Comparison of ENCODE assay signal across 8 cellular contexts in the genomic region with DNA sequence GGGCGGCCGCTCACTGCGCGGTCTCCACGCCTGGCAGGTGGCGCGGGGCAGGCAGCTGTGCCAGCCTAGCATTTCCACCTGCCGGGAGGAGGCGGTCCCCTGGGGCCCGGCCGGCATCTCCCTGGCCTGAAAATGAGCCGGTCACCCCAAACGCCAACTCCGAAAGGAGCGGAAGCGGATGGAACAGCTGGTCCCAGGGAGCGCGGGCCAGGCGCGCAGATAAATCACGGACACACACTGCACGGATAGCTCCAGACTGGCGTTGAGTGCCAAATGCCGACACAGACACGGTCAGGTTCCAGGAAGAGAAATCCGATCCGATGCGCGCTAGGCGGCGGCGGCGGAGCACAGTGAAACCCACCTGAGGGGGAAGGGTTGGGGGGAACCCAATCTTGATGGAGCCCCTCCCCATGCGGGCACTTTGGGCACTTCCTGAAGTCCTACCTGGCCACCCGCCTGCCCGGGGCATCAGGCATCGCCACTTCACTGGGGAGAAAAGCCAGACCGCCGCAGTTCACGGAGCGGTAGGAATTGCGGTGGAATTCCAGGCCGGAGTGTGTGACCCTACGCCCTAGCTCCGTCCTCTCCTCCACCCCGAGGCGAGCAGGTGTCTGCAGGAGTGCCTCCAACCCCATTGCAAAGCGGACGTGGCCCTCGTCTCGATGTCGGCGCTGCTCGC. TPM values are rescaled to one million over a fixed set of nuclear protein-coding genes. Genes with fewer than 3 reads are reported as not detected.
DNase-seq lines count a peak whose midpoint lies in the region; ATAC-seq and TF ChIP-seq lines count a peak whose summit lies in the region.

No MANE protein-coding gene starts in this region.

- H3K4me1 ChIP-seq in HCT116 (ENCODE audit: control insufficient read depth in 1 of 2, insufficient read depth in 2 of 2, low read length in 2 of 2) (peaks cover 0 to 12% of the 10 kb centered on the region in 2 experiments; a peak in 2 of 4 replicates), iPS-15b (ENCODE audit: control insufficient read depth, insufficient read depth, low read length) (no peaks in the 10 kb centered on the region), skeletal muscle satellite cell (ENCODE audit: control insufficient read depth, insufficient read depth, low read length) (peaks cover 13% of the 10 kb centered on the region)

- intact Hi-C loops in HCT116 (cut with micrococcal nuclease) (no loop called here), activated B cell treated with CpG ODN at 0.5 μM for 24 hours (cut with micrococcal nuclease) (no loop called here)

- H3K79me2 ChIP-seq in HCT116 (ENCODE audit: insufficient read depth, low read length), result no peaks in the 10 kb centered on the region

- H3K4me3 ChIP-seq in HCT116 (replicated peaks in 1 of 2; ENCODE audit: low read depth in 1 of 2, low read length in 2 of 2) (peak overlapping the region; percentile 24 to 54), iPS-15b (ENCODE audit: low read depth, low read length) (peak overlapping the region; percentile 67), skeletal muscle satellite cell (ENCODE audit: low read length) (peak overlapping the region; percentile 56)

- H3K9me3 ChIP-seq in HCT116 (ENCODE audit: control insufficient read depth in 1 of 2, insufficient read depth in 1 of 2, low read depth in 1 of 2, low read length in 2 of 2) (no peaks in the 10 kb centered on the region), iPS-15b (ENCODE audit: control insufficient read depth, insufficient read depth, low read length) (no peaks in the 10 kb centered on the region), skeletal muscle satellite cell (replicated peaks; ENCODE audit: low read length) (no peaks in the 10 kb centered on the region)

- no peaks in the 10 kb centered on the region for H4K20me1 ChIP-seq in HCT116 (ENCODE audit: insufficient read depth)

- H3K27me3 ChIP-seq in HCT116 (ENCODE audit: insufficient read depth, low read length), result no peaks in the 10 kb centered on the region
- H3K27me3 ChIP-seq in iPS-15b (ENCODE audit: control insufficient read depth, insufficient read depth, low read length), result peaks cover 60% of the 10 kb centered on the region
- peaks cover 72% of the 10 kb centered on the region for H3K27me3 ChIP-seq in skeletal muscle satellite cell (ENCODE audit: control insufficient read depth, insufficient read depth, low read length)

- CTCF ChIA-PET in HCT116 (lab: Charles Lee), result interaction anchor here (0.7 kb wide), 1 partner anchor 24 kb away, joined by 3 read pairs; no protein-coding TSS in a partner anchor
- CTCF ChIA-PET in activated B cell treated with CpG ODN at 0.5 μM for 24 hours (lab: Charles Lee), result no interaction called here

- no peak for TF ChIP-seq POLR2A in HCT116 (IDR thresholded peaks at IDR 0.05; ENCODE audit: borderline replicate concordance, extremely low read depth, insufficient read depth, insufficient read length)

- peaks cover 48% of the 10 kb centered on the region for H3K27me3 Mint-ChIP-seq in activated B cell treated with CpG ODN at 0.5 μM for 24 hours

- TF ChIP-seq RAD21 in HCT116 (IDR thresholded peaks at IDR 0.05; ENCODE audit: low read depth), result no peak

- no peak overlapping the region for H3K27ac Mint-ChIP-seq in activated B cell treated with CpG ODN at 0.5 μM for 24 hours

- H3K9me2 ChIP-seq in HCT116 (ENCODE audit: insufficient read depth), result no peaks in the 10 kb centered on the region

- H3K36me3 Mint-ChIP-seq in activated B cell treated with CpG ODN at 0.5 μM for 24 hours (ENCODE audit: low read depth), result no peaks in the 10 kb centered on the region

- POLR2A ChIA-PET in HCT116 (lab: Charles Lee) (no interaction called here), activated B cell treated with CpG ODN at 0.5 μM for 24 hours (lab: Charles Lee) (no interaction called here)

- no peaks in the 10 kb centered on the region for H3K36me3 ChIP-seq in HCT116 (ENCODE audit: control insufficient read depth in 1 of 2, insufficient read depth in 2 of 2, low read length in 2 of 2)
- H3K36me3 ChIP-seq in iPS-15b (ENCODE audit: control insufficient read depth, insufficient read depth, low read length), result no peaks in the 10 kb centered on the region
- H3K36me3 ChIP-seq in skeletal muscle satellite cell (ENCODE audit: insufficient read depth, low read length), result no peaks in the 10 kb centered on the region

- peak overlapping the region; percentile 48 for H2AFZ ChIP-seq in HCT116 (ENCODE audit: low read depth, low read length, poor library complexity, severe bottlenecking)

- RAD21 ChIA-PET in HCT116 (lab: Charles Lee; ENCODE audit: low non-redundant PET in 1 of 2, low total read pairs in 2 of 2, uncharacterized antibody in 2 of 2, unreplicated experiment in 2 of 2), result no interaction called here

- H3K4me3 Mint-ChIP-seq in activated B cell treated with CpG ODN at 0.5 μM for 24 hours, result peak overlapping the region; percentile 44

- H3K9me3 Mint-ChIP-seq in activated B cell treated with CpG ODN at 0.5 μM for 24 hours, result no peaks in the 10 kb centered on the region

- H3K4me1 Mint-ChIP-seq in activated B cell treated with CpG ODN at 0.5 μM for 24 hours, result peaks cover 16% of the 10 kb centered on the region

- H3K9ac ChIP-seq in HCT116 (ENCODE audit: low read length) (0 out of 2 replicates have a peak overlapping the region, but pooled peaks have one; percentile 17), iPS-15b (ENCODE audit: low read depth, low read length) (no peak overlapping the region), skeletal muscle satellite cell (ENCODE audit: low read depth, low read length) (no peak overlapping the region)

- TF ChIP-seq CTCF in HCT116 (IDR thresholded peaks at IDR 0.05 in 2 of 3, conservative IDR thresholded peaks at IDR 0.05 in 1 of 3; ENCODE audit: borderline replicate concordance in 1 of 3, insufficient read depth in 1 of 3, low read depth in 2 of 3, low read length in 2 of 3) (no peak), activated B cell treated with CpG ODN at 0.5 μM for 24 hours (IDR thresholded peaks at IDR 0.05) (no peak)

- no TSS peak for BruUV-seq in HCT116 (replicated peaks; lab: Mats Ljungman, UMichigan)

- no peak overlapping the region for H3K27ac ChIP-seq in HCT116 (ENCODE audit: low read depth, low read length)

- ATAC-seq in HCT116 (peak; percentile 67), activated B cell treated with CpG ODN at 0.5 μM for 24 hours (ENCODE audit: low read depth) (no peak)

- DNase-seq in HCT116 (ENCODE audit: low read depth, low spot score) (no peak), activated B cell treated with CpG ODN at 0.5 μM for 24 hours (no peak), hippocampal formation (lab: John Stamatoyannopoulos, UW) (no peak), AML-193 (lab: John Stamatoyannopoulos, UW) (no peak), COLO829 (ENCODE audit: low spot score) (no peak)
- DNase-seq in activated naive CD4-positive, alpha-beta T cell treated with Interleukin-2 at 50 U/mL for 16 hours, result no peak

- H3K4me2 ChIP-seq in HCT116 (ENCODE audit: low read length) (peak overlapping the region; percentile 85), skeletal muscle satellite cell (ENCODE audit: low read length) (peak overlapping the region; percentile 75)

TF ChIP-seq in HCT116, 20 proteins besides CTCF, POLR2A, EP300 and RAD21:
- no peak for TF ChIP-seq FOSL1 (IDR thresholded peaks at IDR 0.05; ENCODE audit: low read depth)
- no peak for TF ChIP-seq ELF1 (IDR thresholded peaks at IDR 0.05; ENCODE audit: borderline replicate concordance, low read depth)
- TF ChIP-seq, protein P1, sequence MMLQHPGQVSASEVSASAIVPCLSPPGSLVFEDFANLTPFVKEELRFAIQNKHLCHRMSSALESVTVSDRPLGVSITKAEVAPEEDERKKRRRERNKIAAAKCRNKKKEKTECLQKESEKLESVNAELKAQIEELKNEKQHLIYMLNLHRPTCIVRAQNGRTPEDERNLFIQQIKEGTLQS (IDR thresholded peaks at IDR 0.05), result no peak
- no peak for TF ChIP-seq SRF (IDR thresholded peaks at IDR 0.05; ENCODE audit: low read depth)
- no peak for TF ChIP-seq CBX3 (IDR thresholded peaks at IDR 0.05; ENCODE audit: low read depth)
- no peak for TF ChIP-seq SP1 (IDR thresholded peaks at IDR 0.05; ENCODE audit: low read depth)

RNA-seq across cellular contexts. Expression of a gene that starts 0.6 kb away (rescaled TPM):
- total RNA-seq in HCT116 (2021; ENCODE audit: unreplicated experiment) (1.2 TPM), activated B cell treated with CpG ODN at 0.5 μM for 24 hours (0.22 and 0.24 TPM in 2 replicates)
- polyA plus RNA-seq in HCT116 (2012), result 0.52 and 0.66 TPM in 2 replicates
- not detected in 2 replicates for total RNA-seq in skeletal muscle satellite cell (2012; rRNA removed)
